In the genomic region with DNA sequence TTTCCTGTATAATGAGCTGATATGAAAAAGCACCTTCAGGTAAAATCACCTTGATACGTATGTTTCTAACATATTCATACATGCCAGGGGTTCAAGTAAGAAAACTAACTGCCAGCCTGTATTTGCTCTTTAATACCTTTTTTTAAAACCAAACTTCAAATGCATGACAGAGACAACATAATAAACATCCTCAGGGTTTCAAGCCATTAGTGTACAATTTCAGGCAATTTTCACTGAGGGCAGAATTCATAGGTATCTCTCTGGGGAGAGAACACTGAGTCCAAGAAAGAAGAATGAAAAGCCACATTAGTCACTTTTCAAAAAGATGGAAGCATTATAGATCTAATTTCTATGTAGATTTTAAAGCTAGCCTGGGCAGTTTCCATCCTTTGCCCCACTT, we compare ENCODE assay signal across 4 cellular contexts. TPM values are rescaled to one million over a fixed set of nuclear protein-coding genes. Genes with fewer than 3 reads are reported as not detected.
"Had no signal": no experiment of that assay in that cellular context is flagged by ENCODE, and none has a peak within 500 bp of the region (broad histone marks: within the 10 kb centered on the region; RNA-seq: fewer than 3 reads in every experiment).

No MANE protein-coding gene starts in this region.

- DNase-seq: GDM1, GF-D8 had no signal

- ATAC-seq: GM12878 had no signal

- H3K4me3 ChIP-seq: GM12878 had no signal

RNA-seq across cellular contexts. Expression of a gene that starts 26.9 kb away (rescaled TPM):
- total RNA-seq: G401, GM12878 had no signal
- polyA plus RNA-seq: GM12878 had no signal
